In genomic region chr10:100998183-100998990, GRCh38 we compare ENCODE assay signal across 8 cellular contexts. TPM values are rescaled to one million over a fixed set of nuclear protein-coding genes. Genes with fewer than 3 reads are reported as not detected.
A peak's percentile ranks its signal among the peaks of the same experiment; 100 is the strongest.
DNase-seq lines count a peak whose midpoint lies in the region; ATAC-seq and TF ChIP-seq lines count a peak whose summit lies in the region.

No MANE protein-coding gene starts in this region.

- TF ChIP-seq CTCF in activated B cell treated with CpG ODN at 0.5 μM for 24 hours (IDR thresholded peaks at IDR 0.05) (no peak), cardiac fibroblast (IDR thresholded peaks at IDR 0.05; ENCODE audit: low read depth, low read length) (no peak)

- peak; percentile 25 for ATAC-seq in HG02642 (IDR thresholded peaks at IDR 0.05; ENCODE audit: poor library complexity, unreplicated experiment)
- peak; percentile 26 for ATAC-seq in activated B cell treated with CpG ODN at 0.5 μM for 24 hours (ENCODE audit: low read depth)
- ATAC-seq in GM21528 (IDR thresholded peaks at IDR 0.05; ENCODE audit: low FRiP score, unreplicated experiment) = no peak

- DNase-seq in DMS79 (lab: John Stamatoyannopoulos, UW) = peak; percentile 79
- peak; percentile 83 for DNase-seq in NCI-H2171 treated with DMSO at 0.1 percent for 48 hours (lab: John Stamatoyannopoulos, UW)
- peak; percentile 60 for DNase-seq in activated B cell treated with CpG ODN at 0.5 μM for 24 hours
- peak; percentile 78 to 91 for DNase-seq in cardiac fibroblast (ENCODE audit: low read depth in 2 of 2)
- DNase-seq in iPS-NIHi7 (ENCODE audit: extremely low spot score) = peak; percentile 78

- H3K4me3 ChIP-seq in cardiac fibroblast (replicated peaks in 1 of 2; ENCODE audit: low read depth in 2 of 2, low read length in 2 of 2) (peak overlapping the region; percentile 78 to 79), skin epidermis (peak overlapping the region; percentile 66 to 92 (median 83))

- H3K4me1 Mint-ChIP-seq in activated B cell treated with CpG ODN at 0.5 μM for 24 hours = peaks cover 30% of the 10 kb centered on the region

- peak overlapping the region; percentile 87 to 100 (median 98) for H3K27ac ChIP-seq in skin epidermis

- intact Hi-C loops in activated B cell treated with CpG ODN at 0.5 μM for 24 hours (cut with micrococcal nuclease) = loop anchor here (2.0 to 5.0 kb wide), 5 partner anchors 32 to 1644 kb away; partner anchors contain the start of genes HIF1AN, PDZD7, SFXN3 and TRIM8

- peak overlapping the region; percentile 88 for H3K27ac Mint-ChIP-seq in activated B cell treated with CpG ODN at 0.5 μM for 24 hours

- CTCF ChIA-PET in activated B cell treated with CpG ODN at 0.5 μM for 24 hours (lab: Charles Lee) = interaction anchor here (0.9 to 3.3 kb wide), 9 partner anchors 9 to 172 kb away, joined by 3 to 34 read pairs (median 7); partner anchors contain the start of genes KAZALD1, MRPL43 and TWNK

- no peaks in the 10 kb centered on the region for H3K9me3 Mint-ChIP-seq in activated B cell treated with CpG ODN at 0.5 μM for 24 hours

- H3K36me3 Mint-ChIP-seq in activated B cell treated with CpG ODN at 0.5 μM for 24 hours (ENCODE audit: low read depth) = peaks cover 20% of the 10 kb centered on the region

- H3K27me3 Mint-ChIP-seq in activated B cell treated with CpG ODN at 0.5 μM for 24 hours = no peaks in the 10 kb centered on the region

- peak overlapping the region; percentile 87 for H3K4me3 Mint-ChIP-seq in activated B cell treated with CpG ODN at 0.5 μM for 24 hours

- POLR2A ChIA-PET in activated B cell treated with CpG ODN at 0.5 μM for 24 hours (lab: Charles Lee) = interaction anchor here (0.6 to 4.5 kb wide), 11 partner anchors 11 to 1716 kb away, joined by 3 to 54 read pairs (median 4); partner anchors contain the start of genes ARL3, HIF1AN, KAZALD1 and MRPL43

RNA-seq across cellular contexts. Expression of gene LZTS2, which starts 1.2 kb away (rescaled TPM):
- total RNA-seq in activated B cell treated with CpG ODN at 0.5 μM for 24 hours = 12.6 and 14.9 TPM in 2 replicates

RNA-seq across cellular contexts. Expression of gene TWNK, which starts 11.0 kb away (rescaled TPM):
- total RNA-seq in activated B cell treated with CpG ODN at 0.5 μM for 24 hours = 19.2 and 20.5 TPM in 2 replicates

RNA-seq across cellular contexts. Expression of gene MRPL43, which starts 11.1 kb away (rescaled TPM):
- total RNA-seq in activated B cell treated with CpG ODN at 0.5 μM for 24 hours = 44.2 and 46.3 TPM in 2 replicates

RNA-seq across cellular contexts. Expression of gene SEMA4G, which starts 29.1 kb away (rescaled TPM):
- total RNA-seq in activated B cell treated with CpG ODN at 0.5 μM for 24 hours = 0.60 and 0.78 TPM in 2 replicates

RNA-seq across cellular contexts. Expression of gene PDZD7, which starts 32.5 kb away (rescaled TPM):
- total RNA-seq in activated B cell treated with CpG ODN at 0.5 μM for 24 hours = 0.11 TPM in 1 of 2 replicates, not detected in the other
